11 cellular contexts compared by ENCODE assay signal in the genomic region with DNA sequence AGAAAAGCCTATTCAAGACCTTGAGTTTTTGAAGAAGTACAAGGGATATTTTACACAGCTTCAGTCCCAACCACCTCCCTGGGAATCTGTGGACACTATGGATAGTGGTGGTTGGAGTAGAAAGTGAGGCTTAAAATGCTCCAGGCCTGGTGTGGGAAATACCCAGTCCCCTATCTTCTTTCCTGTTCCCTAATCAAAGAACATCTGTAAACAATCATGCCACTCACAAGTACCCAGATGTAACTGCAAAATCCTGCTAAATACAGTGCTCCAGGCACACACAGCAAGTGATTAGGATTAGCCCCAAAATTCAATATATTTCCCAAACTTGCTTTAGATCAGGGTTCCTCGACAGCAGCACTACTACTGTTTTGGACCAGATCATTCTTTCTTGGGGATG. TPM values are rescaled to one million over a fixed set of nuclear protein-coding genes. Genes with fewer than 3 reads are reported as not detected.
"Had no signal": no experiment of that assay in that cellular context is flagged by ENCODE, and none has a peak within 500 bp of the region (broad histone marks: within the 10 kb centered on the region; RNA-seq: fewer than 3 reads in every experiment).

No MANE protein-coding gene starts in this region.

- H3K9me3 Mint-ChIP-seq: HFFc6 had no signal

- H3K27ac Mint-ChIP-seq: GM23338, H9, HFFc6 had no signal

- H3K27ac ChIP-seq: GM23248 had no signal

- H3K9me3 ChIP-seq: HAP-1 had no signal

- H3K4me1 ChIP-seq: HAP-1 had no signal

- ATAC-seq: GM23338, HCT116 had no signal

- FAIRE-seq: H1, H54 had no signal

- H3K4me2 ChIP-seq: GM23338 had no signal

- H3K4me3 ChIP-seq: GM23248, GM23338, HAP-1 had no signal

- H2AFZ ChIP-seq: GM23248, GM23338 had no signal

- DNase-seq: GM23248, GOT3, H7, H9, HCEC 1CT, HFFc6 had no signal

- H3K36me3 ChIP-seq: HAP-1 had no signal

- H3K9ac ChIP-seq: GM23248 had no signal

- H3K4me3 Mint-ChIP-seq: GM23338, H9, HFFc6 had no signal

RNA-seq across cellular contexts. Expression of gene TMEM215, which starts 46.0 kb away (rescaled TPM):
- total RNA-seq: GM23248, HFFc6 had no signal
- polyA plus RNA-seq: GM23248 had no signal
